In the genomic region with DNA sequence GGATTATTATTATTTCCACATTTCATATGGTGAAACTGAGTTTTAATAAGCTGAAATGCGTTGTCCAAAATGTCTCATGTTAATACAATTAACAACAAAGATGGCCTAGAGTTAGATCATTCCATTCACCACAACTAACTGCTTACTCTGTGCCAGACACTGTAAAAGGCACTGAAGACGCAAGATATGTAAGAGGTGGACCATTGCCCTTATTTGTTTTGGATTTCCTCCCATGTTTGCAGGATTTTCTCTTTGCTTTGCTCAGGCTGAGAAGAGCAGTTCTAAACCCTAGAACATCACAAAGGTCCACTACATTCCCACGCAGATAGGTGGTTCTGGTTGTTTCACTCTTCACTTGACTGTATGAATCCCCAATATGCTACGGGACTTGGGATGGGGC, we compare ENCODE assay signal across 19 cellular contexts.
DNase-seq lines count a peak whose midpoint lies in the region; ATAC-seq, FAIRE-seq and TF ChIP-seq lines count a peak whose summit lies in the region.
"Had no signal": no experiment of that assay in that cellular context is flagged by ENCODE, and none has a peak within 500 bp of the region (broad histone marks: within the 10 kb centered on the region; RNA-seq: fewer than 3 reads in every experiment).

No MANE protein-coding gene starts in this region.

- H4K8ac ChIP-seq in H1 (ENCODE audit: extremely low read depth, insufficient read depth, low read length), result no peak overlapping the region
- no peak overlapping the region for H4K8ac ChIP-seq in mesendoderm (ENCODE audit: low read depth, low read length)

- H3K27me3 ChIP-seq in GM23338 (ENCODE audit: insufficient read depth) (no peaks in the 10 kb centered on the region), H1 (replicated peaks in 1 of 4; ENCODE audit: control insufficient read depth in 3 of 4, extremely low read depth in 1 of 4, insufficient read depth in 3 of 4, low read length in 3 of 4) (no peaks in the 10 kb centered on the region), liver (ENCODE audit: control insufficient read depth in 4 of 4, insufficient read depth in 4 of 4, low read length in 3 of 4) (no peaks in the 10 kb centered on the region), mesendoderm (ENCODE audit: insufficient read depth, low read length, poor library complexity) (no peaks in the 10 kb centered on the region)
- H3K27me3 ChIP-seq: BLaER1 treated with 17β-estradiol and CSF1 and Interleukin-3, amounts not matched to agents 10 nM and 100 nM; SJCRH30 had no signal

- no peak overlapping the region for H2AK5ac ChIP-seq in H1 (ENCODE audit: low read depth, low read length)
- H2AK5ac ChIP-seq in mesendoderm (ENCODE audit: low read length), result no peak overlapping the region

- no peaks in the 10 kb centered on the region for H3K9me3 ChIP-seq in H1 (ENCODE audit: insufficient read depth in 2 of 2, low read depth in 1 of 2, low read length in 1 of 2)
- H3K9me3 ChIP-seq in liver (ENCODE audit: control insufficient read depth in 4 of 4, low read length in 3 of 4), result no peaks in the 10 kb centered on the region
- H3K9me3 ChIP-seq: SJCRH30 had no signal

- no peaks in the 10 kb centered on the region for H3K9me2 ChIP-seq in GM23338 (ENCODE audit: insufficient read depth)

- H3K23ac ChIP-seq in H1 (ENCODE audit: insufficient read length) (no peak overlapping the region), mesendoderm (ENCODE audit: low read length) (no peak overlapping the region)

- H3K9ac ChIP-seq in H1 (replicated peaks in 1 of 4; ENCODE audit: extremely low read depth in 1 of 4, low read depth in 3 of 4, low read length in 3 of 4), result peak overlapping the region in 1 of 4 experiments; percentile 34; a peak in 1 of 7 replicates
- no peak overlapping the region for H3K9ac ChIP-seq in liver (ENCODE audit: low read depth in 1 of 2, low read length in 2 of 2)
- H3K9ac ChIP-seq in mesendoderm (ENCODE audit: low read length), result no peak overlapping the region
- H3K9ac ChIP-seq: BLaER1 treated with 17β-estradiol and CSF1 and Interleukin-3, amounts not matched to agents 10 nM and 100 nM had no signal

- H2BK120ac ChIP-seq in H1 (replicated peaks; ENCODE audit: low read depth, low read length) (no peak overlapping the region), mesendoderm (ENCODE audit: low read depth, low read length) (no peak overlapping the region)

- no peak for FAIRE-seq in H1 (lab: Jason Lieb, UNC)
- FAIRE-seq: GM12892, GM18507, H54 had no signal

- no peak overlapping the region for H3K4me3 ChIP-seq in GM23338
- no peak overlapping the region for H3K4me3 ChIP-seq in H1 (ENCODE audit: extremely low read depth in 1 of 4, insufficient read depth in 2 of 4, low read depth in 3 of 4, low read length in 4 of 4)
- H3K4me3 ChIP-seq in liver (ENCODE audit: low read depth in 1 of 3, low read length in 3 of 3), result no peak overlapping the region
- no peak overlapping the region for H3K4me3 ChIP-seq in mesendoderm (ENCODE audit: low read length)
- H3K4me3 ChIP-seq: BLaER1 treated with 17β-estradiol and CSF1 and Interleukin-3, amounts not matched to agents 10 nM and 100 nM; SJCRH30 had no signal

- no peaks in the 10 kb centered on the region for H4K20me1 ChIP-seq in GM23338 (replicated peaks; ENCODE audit: insufficient read depth)
- no peaks in the 10 kb centered on the region for H4K20me1 ChIP-seq in H1 (replicated peaks in 1 of 2; ENCODE audit: control insufficient read depth in 1 of 2, insufficient read depth in 2 of 2, low read length in 2 of 2)
- H4K20me1 ChIP-seq: BLaER1 treated with 17β-estradiol and CSF1 and Interleukin-3, amounts not matched to agents 10 nM and 100 nM had no signal

- H3K27ac Mint-ChIP-seq in GM23338, result no peak overlapping the region
- H3K27ac Mint-ChIP-seq: CD8-positive, alpha-beta T cell had no signal

- H3K4me3 Mint-ChIP-seq in GM23338, result no peak overlapping the region
- H3K4me3 Mint-ChIP-seq: CD8-positive, alpha-beta T cell had no signal

- H2BK12ac ChIP-seq in H1 (ENCODE audit: low read depth, low read length), result no peak overlapping the region

- no peak for TF ChIP-seq CTCF in GM23338 (conservative IDR thresholded peaks at IDR 0.05; ENCODE audit: low read depth in 2 of 2)
- no peak for TF ChIP-seq CTCF in H1 (IDR thresholded peaks at IDR 0.05; ENCODE audit: control extremely low read depth in 1 of 3, insufficient read depth in 1 of 3, low read depth in 1 of 3, low read length in 3 of 3)
- TF ChIP-seq CTCF in liver (IDR thresholded peaks at IDR 0.05; ENCODE audit: low read depth, low read length, missing input control), result no peak

- H3F3A ChIP-seq in GM23338 (replicated peaks; ENCODE audit: low read depth), result no peaks in the 10 kb centered on the region

- H2BK5ac ChIP-seq in H1 (ENCODE audit: low read depth, low read length), result no peak overlapping the region
- H2BK5ac ChIP-seq in mesendoderm (ENCODE audit: low read length), result no peak overlapping the region

- H3K27me3 Mint-ChIP-seq in GM23338 (ENCODE audit: insufficient read depth, low read depth, poor library complexity), result peaks cover 3% of the 10 kb centered on the region

- H3K36me3 Mint-ChIP-seq in GM23338 (ENCODE audit: low read depth), result no peaks in the 10 kb centered on the region
- H3K36me3 Mint-ChIP-seq: CD8-positive, alpha-beta T cell had no signal

- H3K18ac ChIP-seq in H1 (ENCODE audit: extremely low read depth, low read length) (no peak overlapping the region), mesendoderm (ENCODE audit: low read length) (no peak overlapping the region)

- H3K14ac ChIP-seq in H1 (ENCODE audit: insufficient read length), result no peak overlapping the region

- 83% methylated on average over 4 of the region's 4 CpGs; no CpG with 5 or more reads in 1 of the 2 experiments for WGBS in H1 (ENCODE audit: extremely low coverage in 1 of 2, insufficient coverage in 1 of 2, insufficient read length in 1 of 2, insufficient replicate concordance in 2 of 2, low coverage in 1 of 2, low lambda C conversion rate in 2 of 2, missing lambda C conversion rate in 1 of 2), 2 experiments
- 38% methylated on average over 4 of the region's 4 CpGs for WGBS in liver
- no CpG with 5 or more reads among the region's 4 CpGs for WGBS in mesendoderm (ENCODE audit: extremely low coverage, insufficient coverage, low lambda C conversion rate)

- DNase-seq in GM23338 (ENCODE audit: low spot score) (no peak), NCI-H2029 (lab: John Stamatoyannopoulos, UW) (peak; percentile 42), H1 (ENCODE audit: low read depth in 1 of 2, low spot score in 2 of 2) (no peak), NCI-H524 (lab: John Stamatoyannopoulos, UW) (no peak), mesendoderm (no peak)
- DNase-seq: Calu3; CD8-positive, alpha-beta T cell; DMS79; NCI-H146; NCI-H2081 treated with DMSO at 0.1 percent for 48 hours; NCI-H774; SJCRH30 had no signal

- peaks cover 2% of the 10 kb centered on the region; the same call in 1 of the 2 replicates for H3K23me2 ChIP-seq in H1 (ENCODE audit: low read depth, low read length)

- H3K36me3 ChIP-seq in GM23338 (ENCODE audit: insufficient read depth), result no peaks in the 10 kb centered on the region
- no peaks in the 10 kb centered on the region for H3K36me3 ChIP-seq in H1 (ENCODE audit: control insufficient read depth in 2 of 4, insufficient read depth in 4 of 4, low read length in 3 of 4)
- no peaks in the 10 kb centered on the region for H3K36me3 ChIP-seq in liver (ENCODE audit: control insufficient read depth in 4 of 4, insufficient read depth in 3 of 4, low read depth in 1 of 4, low read length in 3 of 4)
- H3K36me3 ChIP-seq in mesendoderm (ENCODE audit: control insufficient read depth, insufficient read depth, low read length), result no peaks in the 10 kb centered on the region
- H3K36me3 ChIP-seq: BLaER1 treated with 17β-estradiol and CSF1 and Interleukin-3, amounts not matched to agents 10 nM and 100 nM; SJCRH30 had no signal

- no peak overlapping the region for H3K56ac ChIP-seq in H1 (replicated peaks; ENCODE audit: insufficient read length, low read depth, low read length)
- no peak overlapping the region for H3K56ac ChIP-seq in mesendoderm (ENCODE audit: low read length)

- H4K5ac ChIP-seq in H1 (ENCODE audit: insufficient read length, low read depth, low read length) (no peak overlapping the region), mesendoderm (ENCODE audit: low read length) (no peak overlapping the region)

- H3K79me1 ChIP-seq in H1 (ENCODE audit: low read depth, low read length), result no peaks in the 10 kb centered on the region
- no peaks in the 10 kb centered on the region for H3K79me1 ChIP-seq in mesendoderm (ENCODE audit: low read length)

- no peak for TF ChIP-seq EP300 in H1 (IDR thresholded peaks at IDR 0.05; ENCODE audit: borderline replicate concordance in 1 of 2, low read depth in 2 of 2, low read length in 2 of 2)

- H3K79me2 ChIP-seq in GM23338 (replicated peaks; ENCODE audit: insufficient read depth) (no peaks in the 10 kb centered on the region), H1 (ENCODE audit: control insufficient read depth in 1 of 2, insufficient read depth in 2 of 2, low read length in 2 of 2) (no peaks in the 10 kb centered on the region), mesendoderm (ENCODE audit: control insufficient read depth, insufficient read depth, low read length) (no peaks in the 10 kb centered on the region)

- no peaks in the 10 kb centered on the region for H3K4me1 Mint-ChIP-seq in GM23338

- TF ChIP-seq RAD21 in H1 (IDR thresholded peaks at IDR 0.05 in 1 of 2, conservative IDR thresholded peaks at IDR 0.05 in 1 of 2; ENCODE audit: low read depth in 2 of 2, low read length in 2 of 2) (no peak), liver (IDR thresholded peaks at IDR 0.05) (no peak)

- no peak for TF ChIP-seq POLR2A in H1 (IDR thresholded peaks at IDR 0.05; ENCODE audit: control extremely low read depth in 1 of 2, low read depth in 2 of 2, low read length in 2 of 2)

- H3K27ac ChIP-seq in GM23338 (ENCODE audit: low read depth) (no peak overlapping the region), H1 (ENCODE audit: low read depth, low read length) (no peak overlapping the region), liver (ENCODE audit: low read depth in 1 of 2, low read length in 2 of 2) (no peak overlapping the region), mesendoderm (ENCODE audit: low read depth, low read length) (no peak overlapping the region)
- H3K27ac ChIP-seq: BLaER1 treated with 17β-estradiol and CSF1 and Interleukin-3, amounts not matched to agents 10 nM and 100 nM; SJCRH30 had no signal

- CTCF ChIA-PET in H1 (lab: Charles Lee; ENCODE audit: partially characterized antibody), result no interaction called here

- H3K9me3 Mint-ChIP-seq in GM23338, result no peaks in the 10 kb centered on the region

- H2AFZ ChIP-seq in GM23338, result peak overlapping the region; percentile 50; the same call in 1 of the 2 replicates
- peak overlapping the region; percentile 54; the same call in 1 of the 2 replicates for H2AFZ ChIP-seq in H1 (ENCODE audit: low read length)

- H2BK15ac ChIP-seq in H1 (ENCODE audit: low read length) (no peak overlapping the region), mesendoderm (replicated peaks; ENCODE audit: low read depth) (no peak overlapping the region)

- H3K4me2 ChIP-seq in GM23338 (no peak overlapping the region), H1 (ENCODE audit: insufficient read depth in 1 of 2, low read depth in 2 of 2, low read length in 2 of 2) (no peak overlapping the region), mesendoderm (ENCODE audit: low read length) (no peak overlapping the region)
- H3K4me2 ChIP-seq: BLaER1 treated with 17β-estradiol and CSF1 and Interleukin-3, amounts not matched to agents 10 nM and 100 nM had no signal

- no peak overlapping the region for H2BK20ac ChIP-seq in H1 (ENCODE audit: low read length)

- H3K4me1 ChIP-seq in GM23338 (ENCODE audit: insufficient read depth), result no peaks in the 10 kb centered on the region
- H3K4me1 ChIP-seq in H1 (replicated peaks in 1 of 4; ENCODE audit: control insufficient read depth in 3 of 4, insufficient read depth in 4 of 4, low read length in 3 of 4), result no peaks in the 10 kb centered on the region
- H3K4me1 ChIP-seq in liver (ENCODE audit: control insufficient read depth in 4 of 4, insufficient read depth in 4 of 4, low read length in 3 of 4), result peaks cover 2 to 11% (median 6%) of the 10 kb centered on the region in 4 donors
- no peaks in the 10 kb centered on the region for H3K4me1 ChIP-seq in mesendoderm (ENCODE audit: control insufficient read depth, low read depth, low read length)

- POLR2A ChIA-PET in H1 (lab: Charles Lee; ENCODE audit: partially characterized antibody), result no interaction called here

- ATAC-seq in GM23338, result no peak
- ATAC-seq in HG03521 (IDR thresholded peaks at IDR 0.05; ENCODE audit: unreplicated experiment), result no peak
- ATAC-seq in GM19395 (IDR thresholded peaks at IDR 0.05; ENCODE audit: unreplicated experiment), result no peak
- ATAC-seq: CD8-positive, alpha-beta T cell had no signal

- no peak overlapping the region for H4K91ac ChIP-seq in H1 (replicated peaks; ENCODE audit: insufficient read length, low read length)

- no peak overlapping the region for H3K4ac ChIP-seq in H1 (replicated peaks; ENCODE audit: insufficient read length, low read depth, low read length)
- H3K4ac ChIP-seq in mesendoderm (ENCODE audit: low read depth, low read length), result no peak overlapping the region
